27 cellular contexts compared by ENCODE assay signal in the genomic region with DNA sequence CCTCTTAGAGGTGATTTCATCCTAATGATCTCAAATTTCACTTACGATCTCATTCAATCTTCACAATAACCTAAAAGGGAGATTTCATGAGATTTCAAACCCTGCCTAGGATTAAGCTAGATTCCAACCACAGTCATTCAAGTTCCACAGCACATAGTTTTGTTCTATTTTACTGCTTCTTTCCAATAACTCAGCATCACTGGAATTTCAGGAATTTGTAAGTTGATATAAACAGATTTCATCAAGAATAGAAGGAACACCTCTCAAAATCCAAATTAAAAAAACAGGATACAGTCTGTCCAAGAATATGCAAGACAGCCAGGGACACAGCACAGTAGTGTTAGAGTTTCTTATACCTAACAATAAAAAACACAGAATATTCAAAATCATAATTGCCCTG.
DNase-seq lines count a peak whose midpoint lies in the region; FAIRE-seq and TF ChIP-seq lines count a peak whose summit lies in the region.
"Had no signal": no experiment of that assay in that cellular context is flagged by ENCODE, and none has a peak within 500 bp of the region (broad histone marks: within the 10 kb centered on the region; RNA-seq: fewer than 3 reads in every experiment).

No MANE protein-coding gene starts in this region.

- TF ChIP-seq POLR2A in tibial nerve (IDR thresholded peaks at IDR 0.05), result no peak

- H3K36me3 ChIP-seq in astrocyte (ENCODE audit: insufficient read depth, low read length) (no peaks in the 10 kb centered on the region), tibial nerve (no peaks in the 10 kb centered on the region)
- H3K36me3 ChIP-seq: upper lobe of right lung had no signal

- 37 to 53% methylated on average over 1 of the region's 1 CpG for WGBS in tibial nerve, 2 donors

- no peak overlapping the region for H3K9ac ChIP-seq in astrocyte (ENCODE audit: low read length)

- no peaks in the 10 kb centered on the region for H3K79me2 ChIP-seq in astrocyte (ENCODE audit: insufficient read depth, low read length)

- no peaks in the 10 kb centered on the region for H4K20me1 ChIP-seq in astrocyte (ENCODE audit: insufficient read depth, low read length)

- H3K27ac ChIP-seq in astrocyte (ENCODE audit: low read depth, low read length) (no peak overlapping the region), tibial nerve (no peak overlapping the region)
- H3K27ac ChIP-seq: C4-2B, psoas muscle, upper lobe of right lung had no signal

- no peak for FAIRE-seq in astrocyte (lab: Jason Lieb, UNC)
- FAIRE-seq: A204.1, endothelial cell of umbilical vein had no signal

- no peak overlapping the region for H3K4me2 ChIP-seq in astrocyte (ENCODE audit: low read length)

- H3K27me3 ChIP-seq in astrocyte (ENCODE audit: insufficient read depth, low read length) (no peaks in the 10 kb centered on the region), tibial nerve (no peaks in the 10 kb centered on the region)
- H3K27me3 ChIP-seq: upper lobe of right lung had no signal

- no peak for TF ChIP-seq CTCF in astrocyte (IDR thresholded peaks at IDR 0.05; ENCODE audit: insufficient read depth, low read depth, low read length)
- TF ChIP-seq CTCF in tibial nerve (IDR thresholded peaks at IDR 0.05), result no peak

- H3K4me1 ChIP-seq in astrocyte (ENCODE audit: insufficient read depth, low read length) (no peaks in the 10 kb centered on the region), tibial nerve (peaks cover 0 to 7% (median 0%) of the 10 kb centered on the region in 4 donors)
- H3K4me1 ChIP-seq: psoas muscle, upper lobe of right lung had no signal

- no peaks in the 10 kb centered on the region for H3K9me3 Mint-ChIP-seq in astrocyte (ENCODE audit: unreplicated experiment)
- H3K9me3 Mint-ChIP-seq: activated B cell treated with CpG ODN at 0.5 μM for 24 hours had no signal

- no peak overlapping the region for H3K4me3 Mint-ChIP-seq in astrocyte (ENCODE audit: unreplicated experiment)
- H3K4me3 Mint-ChIP-seq: activated B cell treated with CpG ODN at 0.5 μM for 24 hours; activated naive CD4-positive, alpha-beta T cell treated with anti-CD3 and anti-CD28 coated beads, Interleukin-2, amount 50 U/mL, for 24 hours had no signal

- in situ Hi-C loops in ACHN (cut with HindIII; ENCODE audit: low pct_ligation_motif_present, low pct_unique_long_range_greater_than_20kb, low sequenced_read_pairs), result no loop called here

- no peaks in the 10 kb centered on the region for H3K36me3 Mint-ChIP-seq in astrocyte (ENCODE audit: low read depth, unreplicated experiment)
- H3K36me3 Mint-ChIP-seq: activated naive CD4-positive, alpha-beta T cell treated with anti-CD3 and anti-CD28 coated beads, Interleukin-2, amount 50 U/mL, for 24 hours had no signal

- H3K4me3 ChIP-seq in astrocyte (ENCODE audit: insufficient read depth, low read depth, low read length) (no peak overlapping the region), tibial nerve (no peak overlapping the region)
- H3K4me3 ChIP-seq: psoas muscle, skin epidermis, upper lobe of right lung had no signal

- no peaks in the 10 kb centered on the region for H3K27me3 Mint-ChIP-seq in astrocyte (ENCODE audit: low read depth, unreplicated experiment)
- H3K27me3 Mint-ChIP-seq: activated B cell treated with CpG ODN at 0.5 μM for 24 hours; activated naive CD4-positive, alpha-beta T cell treated with anti-CD3 and anti-CD28 coated beads, Interleukin-2, amount 50 U/mL, for 24 hours had no signal

- peak overlapping the region; percentile 85 for H3K27ac Mint-ChIP-seq in astrocyte (ENCODE audit: unreplicated experiment)
- H3K27ac Mint-ChIP-seq: activated B cell treated with CpG ODN at 0.5 μM for 24 hours; activated naive CD4-positive, alpha-beta T cell treated with anti-CD3 and anti-CD28 coated beads, Interleukin-2, amount 50 U/mL, for 24 hours had no signal

- peak; percentile 10 for DNase-seq in ACHN
- DNase-seq in HS-5 (ENCODE audit: low read depth), result peak; percentile 65
- DNase-seq in astrocyte (ENCODE audit: low read depth), result peak; percentile 22
- DNase-seq in myocyte (ENCODE audit: low read depth), result peak; percentile 47
- DNase-seq in COLO829 (ENCODE audit: low spot score), result no peak
- no peak for DNase-seq in tibial nerve (ENCODE audit: low spot score in 2 of 2)
- DNase-seq in HuH-7.5 (ENCODE audit: low spot score), result no peak
- DNase-seq in stimulated activated CD4-positive, alpha-beta T cell treated with anti-CD3 and anti-CD28 coated beads, Interleukin-2, amount 100 ng/mL, for 48 hours, result no peak
- DNase-seq: activated B cell treated with CpG ODN at 0.5 μM for 24 hours; activated CD4-positive, alpha-beta T cell treated with anti-CD3 and anti-CD28 coated beads, Interleukin-2, amount 50 U/mL, for 4 hours; aorta; head of caudate nucleus; Kasumi-1; left cardiac atrium; mammary epithelial cell; NCI-H1092; NCI-H1930; NCI-H774; psoas muscle; stimulated activated CD4-positive, alpha-beta T cell treated with anti-CD3 and anti-CD28 coated beads, Interleukin-1b, Interleukin-23, amount 100 ng/mL, for 48 hours; T-helper 9 cell; upper lobe of right lung had no signal

- H2AFZ ChIP-seq in astrocyte (ENCODE audit: low read depth, low read length), result no peak overlapping the region

- H3K4me1 Mint-ChIP-seq in astrocyte (ENCODE audit: low read depth, unreplicated experiment), result peaks cover 34% of the 10 kb centered on the region
- H3K4me1 Mint-ChIP-seq: activated B cell treated with CpG ODN at 0.5 μM for 24 hours; activated naive CD4-positive, alpha-beta T cell treated with anti-CD3 and anti-CD28 coated beads, Interleukin-2, amount 50 U/mL, for 24 hours had no signal

- TF ChIP-seq EP300 in tibial nerve (IDR thresholded peaks at IDR 0.05), result no peak

- no peaks in the 10 kb centered on the region for H3K9me3 ChIP-seq in astrocyte (ENCODE audit: insufficient read depth, low read depth, low read length)
- no peaks in the 10 kb centered on the region for H3K9me3 ChIP-seq in tibial nerve
- H3K9me3 ChIP-seq: psoas muscle, upper lobe of right lung had no signal

Comparison
In these comparisons a context has a peak if more than half of its experiments do, and no peak if none do; other contexts are left out.
1. DNase-seq: peak in ACHN (single experiment), HS-5 (single experiment), astrocyte (single experiment) and myocyte (single experiment); none in COLO829 (single experiment), tibial nerve (0 of 2), HuH-7.5 (single experiment) and stimulated activated CD4-positive, alpha-beta T cell treated with anti-CD3 and anti-CD28 coated beads, Interleukin-2, amount 100 ng/mL, for 48 hours (0 of 2).